In the genomic region with DNA sequence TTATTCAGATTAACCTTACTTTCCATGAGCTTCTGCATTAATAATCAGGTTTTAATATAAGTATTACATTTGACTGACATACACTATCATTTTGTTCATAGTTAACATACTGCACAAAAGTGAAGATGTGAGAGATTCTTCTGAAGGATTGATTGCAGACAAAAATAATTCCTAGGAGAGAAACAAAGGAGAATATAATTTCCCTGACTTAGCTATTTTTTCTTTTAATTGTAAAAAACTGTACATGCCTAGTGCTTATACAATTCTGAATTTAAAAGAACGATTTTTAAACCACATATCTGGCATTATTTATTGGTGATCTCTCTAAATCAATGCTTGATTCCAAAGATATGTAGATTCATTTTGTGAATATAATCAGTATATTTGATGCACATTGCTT, we compare ENCODE assay signal across 7 cellular contexts.
"Had no signal": no experiment of that assay in that cellular context is flagged by ENCODE, and none has a peak within 500 bp of the region (broad histone marks: within the 10 kb centered on the region; RNA-seq: fewer than 3 reads in every experiment).

No MANE protein-coding gene starts in this region.

- FAIRE-seq: GM12878, GM12891, GM12892, GM18507, GM19239 had no signal

- ATAC-seq: GM12878 had no signal

- DNase-seq: GDM1, GF-D8 had no signal

- H3K4me3 ChIP-seq: GM12878 had no signal
